In the genomic region with DNA sequence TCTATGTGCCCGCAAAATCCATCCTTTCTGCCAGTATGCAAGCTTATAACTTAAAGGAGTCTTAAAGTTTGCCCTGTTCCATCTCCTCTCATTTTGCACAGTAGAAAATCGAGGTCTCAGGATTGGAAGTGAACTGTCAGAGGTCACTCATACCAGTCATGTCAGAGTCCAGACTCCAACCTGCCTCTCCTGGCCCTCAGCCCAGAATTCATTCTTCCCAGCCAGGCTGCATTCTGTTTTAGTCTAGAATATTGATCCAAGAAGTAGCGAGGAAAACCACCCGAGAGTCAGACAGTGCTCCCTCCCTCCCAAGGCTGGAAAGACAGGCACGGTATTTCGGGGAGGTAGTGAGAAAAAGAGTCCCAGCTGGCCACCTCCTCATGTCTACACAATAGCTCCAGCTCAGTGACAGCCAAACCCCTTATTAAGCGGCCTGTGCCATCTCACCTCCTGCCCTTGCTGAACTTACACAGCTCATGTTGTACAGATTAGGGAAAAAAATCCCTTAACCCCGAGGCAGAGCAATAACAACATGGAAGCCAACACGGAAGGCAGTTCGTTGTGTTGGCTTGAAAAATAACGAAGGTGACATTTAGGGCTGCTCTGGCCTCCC, we compare ENCODE assay signal across 16 cellular contexts.
"Had no signal": no experiment of that assay in that cellular context is flagged by ENCODE, and none has a peak within 500 bp of the region (broad histone marks: within the 10 kb centered on the region; RNA-seq: fewer than 3 reads in every experiment).

No MANE protein-coding gene starts in this region.

- H3K27ac ChIP-seq: prostate gland, sigmoid colon, suprapubic skin had no signal

- H3K9me3 ChIP-seq: mucosa of descending colon, prostate gland, sigmoid colon, suprapubic skin had no signal

- H3K27me3 ChIP-seq: sigmoid colon, suprapubic skin had no signal

- ATAC-seq: activated CD8-positive, alpha-beta T cell treated with anti-CD3 and anti-CD28 coated beads, Interleukin-2, amount 10 ng/mL, durations not matched to agents 7 days and 5 days; esophagus mucosa; left cardiac atrium; mucosa of descending colon; WTC11 had no signal

- H3K4me1 ChIP-seq: prostate gland, sigmoid colon, suprapubic skin had no signal

- H3K36me3 ChIP-seq: prostate gland, sigmoid colon, suprapubic skin had no signal

- H3K4me3 ChIP-seq: mucosa of descending colon, prostate gland, sigmoid colon, suprapubic skin had no signal

- DNase-seq: activated CD4-positive, alpha-beta T cell treated with anti-CD3 and anti-CD28 coated beads for 48 hours; activated CD8-positive, alpha-beta T cell treated with anti-CD3 and anti-CD28 coated beads, Interleukin-2, amount 10 ng/mL, durations not matched to agents 7 days and 5 days; activated naive CD4-positive, alpha-beta T cell treated with Interleukin-2 at 50 U/mL for 16 hours; caudate nucleus; glutamatergic neuron; immature natural killer cell; left cardiac atrium; mucosa of descending colon; occipital lobe; sigmoid colon; stimulated activated CD4-positive, alpha-beta T cell treated with anti-CD3 and anti-CD28 coated beads, Interleukin-2, amount 100 ng/mL, for 48 hours; stimulated activated naive CD4-positive, alpha-beta T cell treated with Interleukin-2 at 50 U/mL for 16 hours had no signal
